Comparison of ENCODE assay signal across 8 cellular contexts in the genomic region with DNA sequence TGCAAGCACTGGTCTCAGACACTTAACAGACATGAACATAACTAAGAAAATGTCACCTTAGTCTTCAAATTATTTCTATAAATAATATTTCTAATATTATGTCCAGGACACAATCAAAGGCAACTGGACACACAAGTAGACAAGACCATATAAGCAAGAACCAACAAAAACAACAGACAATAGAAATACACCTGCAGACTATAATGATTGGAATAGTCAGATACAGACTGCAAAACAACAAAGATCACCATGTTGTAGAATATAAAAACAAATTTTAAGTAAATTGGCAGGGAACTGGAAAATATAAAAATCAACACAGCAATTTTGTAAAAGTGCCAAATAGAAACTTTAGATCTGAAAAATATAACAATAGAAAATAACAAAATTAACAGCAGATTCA.
"Had no signal": no experiment of that assay in that cellular context is flagged by ENCODE, and none has a peak within 500 bp of the region (broad histone marks: within the 10 kb centered on the region; RNA-seq: fewer than 3 reads in every experiment).

No MANE protein-coding gene starts in this region.

- H3K9me3 ChIP-seq: HAP-1 had no signal

- DNase-seq: GM23248, GOT3, H7, H9, HCEC 1CT, HFFc6 had no signal

- H3K4me3 ChIP-seq: GM23248, GM23338, HAP-1 had no signal

- H3K27ac ChIP-seq: GM23248 had no signal

- H3K36me3 ChIP-seq: HAP-1 had no signal
